8 cellular contexts compared by ENCODE assay signal in the genomic region with DNA sequence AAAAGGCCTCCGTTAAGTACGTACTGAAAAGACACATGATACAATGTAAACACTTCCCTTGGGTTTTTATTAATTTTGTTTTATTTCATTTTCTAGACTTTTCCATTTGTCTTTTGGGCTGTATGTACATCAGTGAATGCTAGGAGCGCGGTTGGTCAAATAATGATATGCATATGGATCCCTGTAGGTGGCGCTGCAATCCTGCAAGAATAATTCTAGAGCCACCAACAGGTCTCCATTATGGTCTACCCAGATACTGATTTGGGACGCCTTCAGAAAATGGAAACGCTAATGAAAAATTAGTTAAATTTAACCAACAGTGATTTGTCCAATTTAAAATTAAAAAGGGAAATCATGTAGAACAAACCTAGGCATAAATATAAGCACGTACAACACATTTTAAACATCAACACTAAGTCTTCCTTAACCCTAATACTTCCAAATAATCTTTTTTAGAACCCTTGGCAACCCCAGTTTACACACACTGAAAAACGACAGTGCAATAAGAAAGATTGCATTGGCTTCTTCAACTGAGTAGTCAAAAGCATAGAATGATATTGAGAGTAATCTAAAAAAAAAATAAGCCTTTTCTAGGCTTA.
DNase-seq lines count a peak whose midpoint lies in the region; ATAC-seq and TF ChIP-seq lines count a peak whose summit lies in the region.

No MANE protein-coding gene starts in this region.

- H3K27ac ChIP-seq in GM23248 = no peak overlapping the region
- H3K27ac ChIP-seq in OCI-LY1 (ENCODE audit: low read depth, low read length, poor library complexity, severe bottlenecking) = no peak overlapping the region
- no peak overlapping the region for H3K27ac ChIP-seq in stomach

- H3K9me3 Mint-ChIP-seq in activated T-cell treated with anti-CD3 and anti-CD28 coated beads, Interleukin-2, amount 50 U/mL, for 4 hours = peaks cover 3% of the 10 kb centered on the region

- H3K9me3 ChIP-seq in GM23248 (ENCODE audit: low read depth) = no peaks in the 10 kb centered on the region
- H3K9me3 ChIP-seq in OCI-LY1 (ENCODE audit: low read length) = no peaks in the 10 kb centered on the region
- no peaks in the 10 kb centered on the region for H3K9me3 ChIP-seq in stomach

- H4K20me1 ChIP-seq in GM23248 (ENCODE audit: insufficient read depth) = no peaks in the 10 kb centered on the region
- H4K20me1 ChIP-seq in OCI-LY1 (ENCODE audit: insufficient read depth, low read length) = no peaks in the 10 kb centered on the region

- no peaks in the 10 kb centered on the region for H3K27me3 Mint-ChIP-seq in activated T-cell treated with anti-CD3 and anti-CD28 coated beads, Interleukin-2, amount 50 U/mL, for 4 hours (ENCODE audit: low read depth)

- peak; percentile 13 for DNase-seq in activated T-cell treated with anti-CD3 and anti-CD28 coated beads for 48 hours (ENCODE audit: low read depth)
- no peak for DNase-seq in activated T-cell treated with anti-CD3 and anti-CD28 coated beads, Interleukin-2, amount 50 U/mL, for 4 hours
- peak; percentile 84 for DNase-seq in GM23248
- DNase-seq in HuH-7.5 (ENCODE audit: low spot score) = peak; percentile 29
- DNase-seq in cardiac fibroblast (ENCODE audit: low read depth in 2 of 2) = peak; percentile 90 to 92
- peak; percentile 75 for DNase-seq in kidney tubule cell (ENCODE audit: low spot score)
- DNase-seq in stomach = peak; percentile 73

- TF ChIP-seq CTCF in OCI-LY1 (IDR thresholded peaks at IDR 0.05; ENCODE audit: low read length) (peak; percentile 82), cardiac fibroblast (IDR thresholded peaks at IDR 0.05; ENCODE audit: low read depth, low read length) (peak; percentile 67), stomach (IDR thresholded peaks at IDR 0.05) (peak in 5 of 7 experiments; percentile 69 to 84 (median 79))

- no peak overlapping the region for H3K4me2 ChIP-seq in GM23248 (ENCODE audit: unreplicated experiment)
- H3K4me2 ChIP-seq in OCI-LY1 (ENCODE audit: low read length) = no peak overlapping the region

- H3K36me3 ChIP-seq in GM23248 (ENCODE audit: low read depth) = no peaks in the 10 kb centered on the region
- no peaks in the 10 kb centered on the region for H3K36me3 ChIP-seq in OCI-LY1 (ENCODE audit: insufficient read depth, low read length)
- no peaks in the 10 kb centered on the region for H3K36me3 ChIP-seq in stomach

- H3K4me3 Mint-ChIP-seq in activated T-cell treated with anti-CD3 and anti-CD28 coated beads, Interleukin-2, amount 50 U/mL, for 4 hours = no peak overlapping the region

- H3K4me1 Mint-ChIP-seq in activated T-cell treated with anti-CD3 and anti-CD28 coated beads, Interleukin-2, amount 50 U/mL, for 4 hours (ENCODE audit: low read depth) = no peaks in the 10 kb centered on the region

- TF ChIP-seq EP300 in stomach (IDR thresholded peaks at IDR 0.05) = no peak

- H3K27me3 ChIP-seq in GM23248 (replicated peaks; ENCODE audit: insufficient read depth) (no peaks in the 10 kb centered on the region), OCI-LY1 (ENCODE audit: insufficient read depth, low read length) (no peaks in the 10 kb centered on the region), stomach (no peaks in the 10 kb centered on the region)

- H3K79me2 ChIP-seq in GM23248 (ENCODE audit: insufficient read depth) (no peaks in the 10 kb centered on the region), OCI-LY1 (ENCODE audit: insufficient read depth, low read length) (no peaks in the 10 kb centered on the region)

- intact Hi-C loops in stomach (cut with DNase I; ENCODE audit: low total_unique reads) = loop anchor here (10.0 kb wide), 1 partner anchor 1124 kb away; no protein-coding TSS in a partner anchor

- no peak for ATAC-seq in activated T-cell treated with anti-CD3 and anti-CD28 coated beads, Interleukin-2, amount 50 U/mL, for 4 hours

- no peak overlapping the region for H2AFZ ChIP-seq in GM23248
- H2AFZ ChIP-seq in OCI-LY1 (ENCODE audit: low read length) = no peak overlapping the region

- 48% methylated on average over 9 of the region's 9 CpGs for WGBS in GM23248 (ENCODE audit: low coverage in 1 of 2, low lambda C conversion rate in 2 of 2, missing lambda C conversion rate in 2 of 2), 2 experiments
- 12 to 21% (median 16%) methylated on average over 9 of the region's 9 CpGs for WGBS in stomach, 5 donors

- H3K36me3 Mint-ChIP-seq in activated T-cell treated with anti-CD3 and anti-CD28 coated beads, Interleukin-2, amount 50 U/mL, for 4 hours (ENCODE audit: insufficient read depth) = no peaks in the 10 kb centered on the region

- H3K4me1 ChIP-seq in GM23248 (ENCODE audit: insufficient read depth) = 0 out of 2 replicates have a peak, but pooled peaks cover 5% of the 10 kb centered on the region
- no peaks in the 10 kb centered on the region for H3K4me1 ChIP-seq in OCI-LY1 (ENCODE audit: insufficient read depth, low read length, severe bottlenecking)
- no peaks in the 10 kb centered on the region for H3K4me1 ChIP-seq in stomach

- H3K4me3 ChIP-seq in GM23248 = no peak overlapping the region
- no peak overlapping the region for H3K4me3 ChIP-seq in OCI-LY1 (ENCODE audit: low read depth, low read length, poor library complexity, severe bottlenecking)
- no peak overlapping the region for H3K4me3 ChIP-seq in cardiac fibroblast (replicated peaks in 1 of 2; ENCODE audit: low read depth in 2 of 2, low read length in 2 of 2)
- H3K4me3 ChIP-seq in stomach = no peak overlapping the region

- no peak overlapping the region for H3K9ac ChIP-seq in GM23248
- H3K9ac ChIP-seq in OCI-LY1 (ENCODE audit: low read length) = no peak overlapping the region

- H3F3A ChIP-seq in GM23248 (ENCODE audit: insufficient read depth) (no peaks in the 10 kb centered on the region), OCI-LY1 (ENCODE audit: insufficient read depth, low read length) (no peaks in the 10 kb centered on the region)

- H3K9me2 ChIP-seq in GM23248 (ENCODE audit: insufficient read depth) (no peaks in the 10 kb centered on the region), OCI-LY1 (ENCODE audit: low read depth, low read length) (no peaks in the 10 kb centered on the region)

- in situ Hi-C loops in GM23248 (cut with MboI) = loop anchor here (25.0 kb wide), 1 partner anchor 632 kb away; no protein-coding TSS in a partner anchor

- TF ChIP-seq POLR2A in stomach (IDR thresholded peaks at IDR 0.05) = no peak
